In the genomic region with DNA sequence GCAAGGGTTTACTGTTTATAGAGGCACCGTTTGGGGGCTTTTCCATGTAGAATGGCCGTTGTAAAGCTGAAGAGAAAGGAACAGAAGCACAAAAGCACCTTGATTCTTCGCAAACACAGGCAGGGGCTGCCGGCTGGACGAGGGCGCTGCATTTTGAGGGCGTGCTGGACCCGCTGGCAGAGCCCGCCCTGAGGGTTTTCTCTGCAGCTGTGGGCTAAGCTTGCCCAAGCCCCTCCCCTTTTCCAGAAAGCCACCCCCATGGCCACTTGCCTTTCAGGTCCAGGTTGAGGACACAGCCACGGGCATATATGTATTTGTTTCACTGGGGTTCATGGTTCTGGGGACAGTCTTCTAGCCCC, we compare ENCODE assay signal across 21 cellular contexts. TPM values are rescaled to one million over a fixed set of nuclear protein-coding genes. Genes with fewer than 3 reads are reported as not detected.
A peak's percentile ranks its signal among the peaks of the same experiment; 100 is the strongest.
DNase-seq lines count a peak whose midpoint lies in the region; ATAC-seq, FAIRE-seq and TF ChIP-seq lines count a peak whose summit lies in the region.
"Had no signal": no experiment of that assay in that cellular context is flagged by ENCODE, and none has a peak within 500 bp of the region (broad histone marks: within the 10 kb centered on the region; RNA-seq: fewer than 3 reads in every experiment).

No MANE protein-coding gene starts in this region.

- H3K9ac ChIP-seq in neuronal stem cell (ENCODE audit: low read depth, low read length, poor library complexity), result no peak overlapping the region

- no peak overlapping the region for H2BK5ac ChIP-seq in neuronal stem cell (ENCODE audit: low read length)

- no peaks in the 10 kb centered on the region for H3K9me3 Mint-ChIP-seq in natural killer cell treated with Interleukin-12 subunit alpha and Interleukin-12 subunit beta and Interleukin-15 and Interleukin-18, amount 100 ng/mL, for 72 hours
- H3K9me3 Mint-ChIP-seq in natural killer cell, result no peaks in the 10 kb centered on the region
- H3K9me3 Mint-ChIP-seq: activated naive CD4-positive, alpha-beta T cell treated with anti-CD3 and anti-CD28 coated beads, Interleukin-2, amount 50 U/mL, for 24 hours; activated T-cell treated with anti-CD3 and anti-CD28 coated beads, Interleukin-2, amount 50 U/mL, for 72 hours; effector memory CD8-positive, alpha-beta T cell; memory B cell; naive B cell had no signal

- peak overlapping the region; percentile 19 for H3K18ac ChIP-seq in neuronal stem cell (ENCODE audit: low read length)

- intact Hi-C loops in natural killer cell (cut with micrococcal nuclease), result no loop called here
- intact Hi-C loops in esophagus muscularis mucosa (cut with DNase I), result no loop called here
- intact Hi-C loops in pancreas (cut with DNase I), result no loop called here

- H3K4me3 Mint-ChIP-seq in natural killer cell treated with Interleukin-12 subunit alpha and Interleukin-12 subunit beta and Interleukin-15 and Interleukin-18, amount 100 ng/mL, for 72 hours, result no peak overlapping the region
- no peak overlapping the region for H3K4me3 Mint-ChIP-seq in natural killer cell
- H3K4me3 Mint-ChIP-seq: activated naive CD4-positive, alpha-beta T cell treated with anti-CD3 and anti-CD28 coated beads, Interleukin-2, amount 50 U/mL, for 24 hours; activated T-cell treated with anti-CD3 and anti-CD28 coated beads, Interleukin-2, amount 50 U/mL, for 72 hours; effector memory CD8-positive, alpha-beta T cell; memory B cell; naive B cell had no signal

- H3K27ac ChIP-seq in esophagus muscularis mucosa (replicated peaks in 1 of 4), result peak overlapping the region in 3 of 4 donors; percentile 36 to 53 (median 46)
- no peak overlapping the region for H3K27ac ChIP-seq in neuronal stem cell (replicated peaks; ENCODE audit: low read length)
- H3K27ac ChIP-seq in pancreas, result no peak overlapping the region

- no peak overlapping the region for H4K91ac ChIP-seq in neuronal stem cell (ENCODE audit: low read depth, low read length, poor library complexity)

- TF ChIP-seq EP300 in esophagus muscularis mucosa (IDR thresholded peaks at IDR 0.05), result no peak

- no peak for TF ChIP-seq POLR2A in esophagus muscularis mucosa (IDR thresholded peaks at IDR 0.05; ENCODE audit: low read depth)

- peaks cover 12 to 22% (median 17%) of the 10 kb centered on the region in 4 donors for H3K4me1 ChIP-seq in esophagus muscularis mucosa
- H3K4me1 ChIP-seq in neuronal stem cell (ENCODE audit: control insufficient read depth in 2 of 2, insufficient read depth in 1 of 2, low read depth in 1 of 2, low read length in 2 of 2), result peaks cover 0 to 7% of the 10 kb centered on the region in 2 donors
- no peaks in the 10 kb centered on the region for H3K4me1 ChIP-seq in pancreas
- H3K4me1 ChIP-seq: ascending aorta, suprapubic skin had no signal

- no peak overlapping the region for H3K4me2 ChIP-seq in neuronal stem cell (ENCODE audit: insufficient read depth, low read length, poor library complexity, severe bottlenecking)

- H3K9me3 ChIP-seq in esophagus muscularis mucosa (no peaks in the 10 kb centered on the region), neuronal stem cell (replicated peaks in 1 of 2; ENCODE audit: control insufficient read depth in 2 of 2, insufficient read depth in 1 of 2, low read depth in 1 of 2, low read length in 2 of 2) (no peaks in the 10 kb centered on the region), pancreas (no peaks in the 10 kb centered on the region)
- H3K9me3 ChIP-seq: ascending aorta, suprapubic skin had no signal

- no peak overlapping the region for H3K23ac ChIP-seq in neuronal stem cell (ENCODE audit: low read depth, low read length, poor library complexity)

- H3K27me3 Mint-ChIP-seq in natural killer cell treated with Interleukin-12 subunit alpha and Interleukin-12 subunit beta and Interleukin-15 and Interleukin-18, amount 100 ng/mL, for 72 hours, result peaks cover 8 to 10% of the 10 kb centered on the region in 2 donors
- peaks cover 10 to 24% of the 10 kb centered on the region in 2 donors for H3K27me3 Mint-ChIP-seq in natural killer cell (ENCODE audit: low read depth in 2 of 2)
- H3K27me3 Mint-ChIP-seq: activated naive CD4-positive, alpha-beta T cell treated with anti-CD3 and anti-CD28 coated beads, Interleukin-2, amount 50 U/mL, for 24 hours had no signal

- H4K8ac ChIP-seq in neuronal stem cell (ENCODE audit: low read depth, low read length), result no peak overlapping the region

- TF ChIP-seq CTCF in natural killer cell (IDR thresholded peaks at IDR 0.05) (no peak), esophagus muscularis mucosa (IDR thresholded peaks at IDR 0.05) (no peak), pancreas (IDR thresholded peaks at IDR 0.05) (no peak)

- H3K79me1 ChIP-seq in neuronal stem cell (ENCODE audit: low read depth, low read length), result no peaks in the 10 kb centered on the region

- H3K27me3 ChIP-seq in esophagus muscularis mucosa, result peaks cover 0 to 19% (median 0%) of the 10 kb centered on the region in 4 donors
- H3K27me3 ChIP-seq in neuronal stem cell (ENCODE audit: control insufficient read depth in 3 of 3, insufficient read depth in 3 of 3, low read depth in 1 of 3, low read length in 3 of 3), result peaks cover 0 to 6% (median 0%) of the 10 kb centered on the region in 3 experiments
- no peaks in the 10 kb centered on the region for H3K27me3 ChIP-seq in pancreas
- H3K27me3 ChIP-seq: ascending aorta had no signal

- H3K14ac ChIP-seq in neuronal stem cell (ENCODE audit: low read length), result no peak overlapping the region

- no peak overlapping the region for H3K27ac Mint-ChIP-seq in natural killer cell treated with Interleukin-12 subunit alpha and Interleukin-12 subunit beta and Interleukin-15 and Interleukin-18, amount 100 ng/mL, for 72 hours
- no peak overlapping the region for H3K27ac Mint-ChIP-seq in natural killer cell
- H3K27ac Mint-ChIP-seq: activated naive CD4-positive, alpha-beta T cell treated with anti-CD3 and anti-CD28 coated beads, Interleukin-2, amount 50 U/mL, for 24 hours; activated T-cell treated with anti-CD3 and anti-CD28 coated beads, Interleukin-2, amount 50 U/mL, for 72 hours; effector memory CD8-positive, alpha-beta T cell; memory B cell; progenitor cell of endocrine pancreas had no signal

- WGBS in esophagus muscularis mucosa, result 61% methylated on average over 3 of the region's 10 CpGs
- WGBS in neuronal stem cell (ENCODE audit: extremely low coverage in 2 of 2, insufficient read length in 2 of 2, insufficient replicate concordance in 1 of 2), 2 donors, result no CpG with 5 or more reads among the region's 10 CpGs
- 77 to 85% methylated on average over 10 of the region's 10 CpGs for WGBS in pancreas, 2 donors

- FAIRE-seq in pancreas (lab: Jason Lieb, UNC), result no peak

- peaks cover 0 to 3% (median 0%) of the 10 kb centered on the region in 4 donors for H3K36me3 ChIP-seq in esophagus muscularis mucosa
- H3K36me3 ChIP-seq in neuronal stem cell (replicated peaks in 1 of 2; ENCODE audit: control insufficient read depth in 2 of 2, insufficient read depth in 2 of 2, low read length in 2 of 2), result no peaks in the 10 kb centered on the region
- no peaks in the 10 kb centered on the region for H3K36me3 ChIP-seq in pancreas
- H3K36me3 ChIP-seq: ascending aorta had no signal

- DNase-seq in natural killer cell treated with Interleukin-12 subunit alpha and Interleukin-12 subunit beta and Interleukin-15 and Interleukin-18, amount 100 ng/mL, for 72 hours (ENCODE audit: low spot score), result peak; percentile 20
- no peak for DNase-seq in natural killer cell
- no peak for DNase-seq in esophagus muscularis mucosa (ENCODE audit: extremely low spot score)
- no peak for DNase-seq in neuronal stem cell (ENCODE audit: low spot score)
- no peak for DNase-seq in stimulated activated CD4-positive, alpha-beta T cell treated with anti-CD3 and anti-CD28 coated beads, Interleukin-2, amount 100 ng/mL, for 48 hours
- DNase-seq in pancreas, result no peak
- DNase-seq in stimulated activated CD4-positive, alpha-beta T cell treated with anti-CD3 and anti-CD28 coated beads, Interleukin-2, amount 100 ng/mL, for 24 hours, result no peak
- DNase-seq: activated CD4-positive, alpha-beta T cell treated with anti-CD3 and anti-CD28 coated beads for 1 hour; activated T-cell treated with anti-CD3 and anti-CD28 coated beads, Interleukin-2, amount 50 U/mL, for 72 hours; DND-41; effector memory CD8-positive, alpha-beta T cell; KG1; naive B cell; stimulated activated CD4-positive, alpha-beta T cell treated with anti-CD3 and anti-CD28 coated beads, Interleukin-12 subunit alpha, Interleukin-12 subunit beta, amount 100 ng/mL, for 4 hours had no signal

- peaks cover 0 to 3% of the 10 kb centered on the region in 2 donors for H3K4me1 Mint-ChIP-seq in natural killer cell treated with Interleukin-12 subunit alpha and Interleukin-12 subunit beta and Interleukin-15 and Interleukin-18, amount 100 ng/mL, for 72 hours (ENCODE audit: low read depth in 2 of 2)
- H3K4me1 Mint-ChIP-seq in natural killer cell, result no peaks in the 10 kb centered on the region
- H3K4me1 Mint-ChIP-seq: memory B cell had no signal

- H2BK120ac ChIP-seq in neuronal stem cell (ENCODE audit: low read depth, low read length), result no peak overlapping the region

- no peaks in the 10 kb centered on the region for H3K36me3 Mint-ChIP-seq in natural killer cell treated with Interleukin-12 subunit alpha and Interleukin-12 subunit beta and Interleukin-15 and Interleukin-18, amount 100 ng/mL, for 72 hours
- H3K36me3 Mint-ChIP-seq in natural killer cell, result no peaks in the 10 kb centered on the region

- no peak overlapping the region for H3K4me3 ChIP-seq in esophagus muscularis mucosa
- H3K4me3 ChIP-seq in neuronal stem cell (ENCODE audit: low read length in 2 of 2), result no peak overlapping the region
- no peak overlapping the region for H3K4me3 ChIP-seq in pancreas
- H3K4me3 ChIP-seq: ascending aorta, suprapubic skin had no signal

- H2AFZ ChIP-seq in neuronal stem cell (ENCODE audit: low read length), result no peak overlapping the region

- ATAC-seq in natural killer cell treated with Interleukin-12 subunit alpha and Interleukin-12 subunit beta and Interleukin-15 and Interleukin-18, amount 100 ng/mL, for 72 hours, result no peak
- ATAC-seq in natural killer cell (no peak), pancreas (no peak)
- ATAC-seq: activated T-cell treated with anti-CD3 and anti-CD28 coated beads, Interleukin-2, amount 50 U/mL, for 72 hours; effector memory CD8-positive, alpha-beta T cell had no signal

- no peak overlapping the region for H2BK12ac ChIP-seq in neuronal stem cell (ENCODE audit: low read length)

- peak overlapping the region; percentile 35 for H2AK5ac ChIP-seq in neuronal stem cell (ENCODE audit: low read depth, low read length)

- no peak overlapping the region for H2BK15ac ChIP-seq in neuronal stem cell (ENCODE audit: low read length)

- H3K4ac ChIP-seq in neuronal stem cell (ENCODE audit: low read length), result no peak overlapping the region

RNA-seq across cellular contexts. Expression of a gene that starts 12.9 kb away (rescaled TPM):
- not detected for total RNA-seq in natural killer cell treated with Interleukin-12 subunit alpha and Interleukin-12 subunit beta and Interleukin-15 and Interleukin-18, amount 100 ng/mL, for 72 hours
- total RNA-seq in natural killer cell, result not detected
- 10 to 100 TPM in 1 of 4 donors, 1 to 10 TPM in 3; 2.5 to 24.4 (median 9.3) TPM for total RNA-seq in esophagus muscularis mucosa
- polyA plus RNA-seq in neuronal stem cell (2013, experiment 1 of 2), result not detected
- 0.15 TPM for polyA plus RNA-seq in neuronal stem cell (2013, experiment 2 of 2)
- 10 to 100 TPM in 4 of 6 donors, 1 to 10 TPM in 2; 5.9 to 19.9 (median 10.6) TPM for total RNA-seq in pancreas
- 10 to 100 TPM; 16.5 to 51.9 TPM for polyA plus RNA-seq in pancreas
- total RNA-seq: activated CD8-positive, alpha-beta memory T cell treated with anti-CD3 and anti-CD28 coated beads for 36 hours; activated T-cell treated with anti-CD3 and anti-CD28 coated beads, Interleukin-2, amount 50 U/mL, for 72 hours; ascending aorta; cerebellum had no signal

RNA-seq across cellular contexts. Expression of a gene that starts 48.5 kb away (rescaled TPM):
- not detected for total RNA-seq in natural killer cell treated with Interleukin-12 subunit alpha and Interleukin-12 subunit beta and Interleukin-15 and Interleukin-18, amount 100 ng/mL, for 72 hours
- not detected for total RNA-seq in natural killer cell
- total RNA-seq in esophagus muscularis mucosa, result not detected
- polyA plus RNA-seq in neuronal stem cell (2013, experiment 1 of 2), result not detected
- polyA plus RNA-seq in neuronal stem cell (2013, experiment 2 of 2), result not detected
- total RNA-seq in pancreas, result 10 to 100 TPM in 1 of 6 donors, 1 to 10 TPM in 4, under 1 TPM in 1; 0.28 to 11.3 (median 1.5) TPM
- 10 to 100 TPM in 1 of 2 donors, 1 to 10 TPM in 1; 1.8 to 19.6 TPM for polyA plus RNA-seq in pancreas
- total RNA-seq: activated CD8-positive, alpha-beta memory T cell treated with anti-CD3 and anti-CD28 coated beads for 36 hours; activated T-cell treated with anti-CD3 and anti-CD28 coated beads, Interleukin-2, amount 50 U/mL, for 72 hours; ascending aorta; cerebellum; progenitor cell of endocrine pancreas; suprapubic skin had no signal

Comparison
In these comparisons a context has a peak if more than half of its experiments do, and no peak if none do; other contexts are left out.
1. H3K27ac ChIP-seq: peak in esophagus muscularis mucosa (3 of 4); none in neuronal stem cell (single experiment) and pancreas (0 of 4).